ENCODE assay signal across 8 cellular contexts in the genomic region with DNA sequence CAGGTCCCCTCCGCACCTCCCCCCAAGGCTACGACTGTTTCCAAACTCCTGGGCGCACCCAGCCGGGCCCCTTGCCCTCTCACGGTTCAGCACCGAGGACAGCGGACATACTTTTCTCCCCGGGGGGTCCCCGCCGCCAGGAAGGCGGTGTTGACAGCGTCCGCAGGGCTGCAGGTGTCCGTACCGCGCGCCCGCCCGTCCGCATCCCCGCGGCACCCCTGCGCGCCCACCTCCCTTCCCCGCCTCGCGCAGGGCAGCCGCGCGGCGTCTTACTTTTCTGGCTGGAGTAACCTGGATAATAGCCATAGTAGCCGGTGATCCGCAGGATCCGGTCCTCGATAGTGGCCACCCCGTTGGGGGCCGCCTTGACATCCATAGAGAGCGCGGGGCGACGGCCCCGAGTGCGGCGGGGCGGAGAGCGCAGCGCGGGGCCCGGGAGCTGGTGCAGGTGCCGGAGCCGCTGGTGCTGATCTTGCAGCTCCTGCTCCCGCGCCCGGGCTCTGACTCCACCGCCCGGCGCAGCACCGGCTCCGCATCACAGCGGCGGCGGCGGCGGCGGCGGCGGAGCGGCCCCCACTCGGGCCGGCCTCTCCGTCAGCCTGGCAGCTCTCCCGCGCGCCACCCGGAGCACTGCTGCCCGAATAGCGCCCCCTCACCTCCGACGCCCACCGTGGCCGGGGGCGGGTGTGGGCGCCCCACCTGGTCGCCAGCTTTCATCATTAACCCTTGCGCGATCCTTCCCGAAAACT. TPM values are rescaled to one million over a fixed set of nuclear protein-coding genes. Genes with fewer than 3 reads are reported as not detected.
A peak's percentile ranks its signal among the peaks of the same experiment; 100 is the strongest.
DNase-seq lines count a peak whose midpoint lies in the region; ATAC-seq and TF ChIP-seq lines count a peak whose summit lies in the region.

A gene (minus strand): TSS at position 643 of the 749 bp plus-strand sequence.

- no peak within 1 kb of the TSS for H3K27ac ChIP-seq in esophagus muscularis mucosa (replicated peaks in 1 of 4)
- H3K27ac ChIP-seq in osteoblast (ENCODE audit: low read depth, low read length) = no peak within 1 kb of the TSS

- H3K4me3 ChIP-seq in esophagus muscularis mucosa = peak within 1 kb of the TSS; percentile 31 to 47 (median 36)
- no peak within 1 kb of the TSS for H3K4me3 ChIP-seq in osteoblast (ENCODE audit: insufficient read depth, low read length)

- WGBS in esophagus muscularis mucosa = 4% methylated on average over 19 of the region's 87 CpGs

- no peak within 1 kb of the TSS for H2AFZ ChIP-seq in osteoblast (ENCODE audit: low read length)

- intact Hi-C loops in esophagus muscularis mucosa (cut with DNase I) = no loop called here

- no peaks in the 10 kb centered on the region for H3K79me2 ChIP-seq in osteoblast (ENCODE audit: insufficient read depth, low read length)

- H3K36me3 ChIP-seq in esophagus muscularis mucosa (no peaks in the 10 kb centered on the region), osteoblast (ENCODE audit: insufficient read depth, low read length) (no peaks in the 10 kb centered on the region)

- peaks cover 0 to 59% (median 18%) of the 10 kb centered on the region in 4 donors for H3K27me3 ChIP-seq in esophagus muscularis mucosa
- peaks cover 60% of the 10 kb centered on the region for H3K27me3 ChIP-seq in osteoblast (ENCODE audit: insufficient read depth, low read length)

- DNase-seq in EH (ENCODE audit: low read depth) = peak; percentile 4
- peak; percentile 46 for DNase-seq in NCI-H1105 (lab: John Stamatoyannopoulos, UW)
- DNase-seq in esophagus muscularis mucosa (ENCODE audit: extremely low spot score) = no peak
- DNase-seq in osteoblast (ENCODE audit: insufficient read length, low spot score, missing footprints) = peak; percentile 86
- DNase-seq in NK-92 treated with Interleukin-12 subunit alpha and Interleukin-12 subunit beta, amount 100 ng/mL, for 24 hours (lab: John Stamatoyannopoulos, UW) = no peak
- no peak for DNase-seq in medulla oblongata (ENCODE audit: extremely low spot score)
- DNase-seq in NCI-H1436 treated with DMSO at 0.1 percent for 48 hours (lab: John Stamatoyannopoulos, UW) = no peak

- TF ChIP-seq EP300 in esophagus muscularis mucosa (IDR thresholded peaks at IDR 0.05) = no peak

- H3K9me3 ChIP-seq in esophagus muscularis mucosa (no peaks in the 10 kb centered on the region), osteoblast (ENCODE audit: low read depth, low read length) (no peaks in the 10 kb centered on the region)

- ATAC-seq in activated CD4-positive, CD25-positive, alpha-beta regulatory T cell treated with anti-CD3 and anti-CD28 coated beads, Interleukin-2, amount 50 U/mL, for 24 hours = no peak

- no peaks in the 10 kb centered on the region for H4K20me1 ChIP-seq in osteoblast (ENCODE audit: insufficient read depth, low read length)

- TF ChIP-seq POLR2A in esophagus muscularis mucosa (IDR thresholded peaks at IDR 0.05; ENCODE audit: low read depth) = no peak

- peaks cover 6 to 19% (median 16%) of the 10 kb centered on the region in 4 donors for H3K4me1 ChIP-seq in esophagus muscularis mucosa
- H3K4me1 ChIP-seq in osteoblast (ENCODE audit: insufficient read depth, low read length) = no peaks in the 10 kb centered on the region

- TF ChIP-seq CTCF in esophagus muscularis mucosa (IDR thresholded peaks at IDR 0.05) = no peak
- TF ChIP-seq CTCF in osteoblast (IDR thresholded peaks at IDR 0.05; ENCODE audit: extremely low read depth, low read depth, low read length) = no peak

- no peak within 1 kb of the TSS for H3K4me2 ChIP-seq in osteoblast (ENCODE audit: insufficient read depth, low read length)

RNA-seq across cellular contexts. Expression of the gene that starts here (rescaled TPM):
- total RNA-seq in esophagus muscularis mucosa (under 1 TPM in 1 of 4 donors, not detected in 3; 0.42 TPM), osteoblast (not detected in 2 replicates)

Comparison
In these comparisons a context has a peak if more than half of its experiments do, and no peak if none do; other contexts are left out.
1. Peak in DNase-seq in osteoblast; RNA of the gene not detected or under 1 TPM.
2. DNase-seq: peak in EH (single experiment) and NCI-H1105 (single experiment); none in esophagus muscularis mucosa (single experiment), NK-92 treated with Interleukin-12 subunit alpha and Interleukin-12 subunit beta, amount 100 ng/mL, for 24 hours (single experiment), medulla oblongata (single experiment) and NCI-H1436 treated with DMSO at 0.1 percent for 48 hours (single experiment).